Comparison of ENCODE assay signal across 1 cellular context in the genomic region with DNA sequence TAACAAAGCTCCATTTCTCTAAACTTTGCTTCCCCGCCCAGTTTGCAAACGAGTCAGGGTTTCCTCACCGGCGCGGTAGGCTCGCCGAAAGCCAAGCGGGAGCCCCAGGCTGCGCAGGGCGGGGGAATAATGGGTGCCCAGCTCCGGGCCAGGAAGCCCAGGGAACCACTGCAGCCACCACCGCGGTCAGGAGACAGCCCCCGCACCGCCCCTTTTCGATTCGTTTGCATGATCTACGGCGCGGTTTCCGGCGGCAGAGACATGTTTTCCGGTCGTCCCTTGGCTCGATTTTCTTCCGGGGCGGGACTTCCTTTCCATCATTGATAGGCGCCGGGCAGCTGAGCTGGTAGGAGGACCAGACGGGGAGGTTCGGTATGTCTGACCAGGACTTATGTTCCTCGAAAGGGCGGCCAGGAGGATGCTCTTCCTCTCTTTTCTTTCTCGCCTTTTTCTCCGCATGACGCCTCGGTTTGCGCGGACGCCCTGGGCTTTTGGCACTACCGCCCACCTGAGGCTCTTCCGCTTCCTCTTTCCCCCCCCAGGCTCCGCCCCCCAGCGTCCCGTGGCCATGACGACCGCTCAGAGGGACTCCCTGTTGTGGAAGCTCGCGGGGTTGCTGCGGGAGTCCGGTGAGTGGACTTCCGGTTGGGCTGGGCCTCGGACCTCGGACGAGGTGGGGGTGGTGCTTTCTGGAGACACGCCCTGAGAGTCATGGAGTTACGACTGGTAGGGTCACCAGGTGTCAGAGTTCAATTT.
A peak's percentile ranks its signal among the peaks of the same experiment; 100 is the strongest.
TF ChIP-seq lines count a peak whose summit lies in the region.

A gene with protein sequence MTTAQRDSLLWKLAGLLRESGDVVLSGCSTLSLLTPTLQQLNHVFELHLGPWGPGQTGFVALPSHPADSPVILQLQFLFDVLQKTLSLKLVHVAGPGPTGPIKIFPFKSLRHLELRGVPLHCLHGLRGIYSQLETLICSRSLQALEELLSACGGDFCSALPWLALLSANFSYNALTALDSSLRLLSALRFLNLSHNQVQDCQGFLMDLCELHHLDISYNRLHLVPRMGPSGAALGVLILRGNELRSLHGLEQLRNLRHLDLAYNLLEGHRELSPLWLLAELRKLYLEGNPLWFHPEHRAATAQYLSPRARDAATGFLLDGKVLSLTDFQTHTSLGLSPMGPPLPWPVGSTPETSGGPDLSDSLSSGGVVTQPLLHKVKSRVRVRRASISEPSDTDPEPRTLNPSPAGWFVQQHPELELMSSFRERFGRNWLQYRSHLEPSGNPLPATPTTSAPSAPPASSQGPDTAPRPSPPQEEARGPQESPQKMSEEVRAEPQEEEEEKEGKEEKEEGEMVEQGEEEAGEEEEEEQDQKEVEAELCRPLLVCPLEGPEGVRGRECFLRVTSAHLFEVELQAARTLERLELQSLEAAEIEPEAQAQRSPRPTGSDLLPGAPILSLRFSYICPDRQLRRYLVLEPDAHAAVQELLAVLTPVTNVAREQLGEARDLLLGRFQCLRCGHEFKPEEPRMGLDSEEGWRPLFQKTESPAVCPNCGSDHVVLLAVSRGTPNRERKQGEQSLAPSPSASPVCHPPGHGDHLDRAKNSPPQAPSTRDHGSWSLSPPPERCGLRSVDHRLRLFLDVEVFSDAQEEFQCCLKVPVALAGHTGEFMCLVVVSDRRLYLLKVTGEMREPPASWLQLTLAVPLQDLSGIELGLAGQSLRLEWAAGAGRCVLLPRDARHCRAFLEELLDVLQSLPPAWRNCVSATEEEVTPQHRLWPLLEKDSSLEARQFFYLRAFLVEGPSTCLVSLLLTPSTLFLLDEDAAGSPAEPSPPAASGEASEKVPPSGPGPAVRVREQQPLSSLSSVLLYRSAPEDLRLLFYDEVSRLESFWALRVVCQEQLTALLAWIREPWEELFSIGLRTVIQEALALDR (plus strand): TSS at position 306 of the 756 bp plus-strand sequence. CDS start 263 bp downstream, at position 569.

TF ChIP-seq in H1, 55 proteins besides CTCF, POLR2A, EP300 and RAD21 (continued from another document):
- TF ChIP-seq SUZ12 (IDR thresholded peaks at IDR 0.05; ENCODE audit: low read length) (no peak), CHD2 (IDR thresholded peaks at IDR 0.05; ENCODE audit: low read length) (peak; percentile 57; the same call in 1 of the 2 replicates), KDM5A (IDR thresholded peaks at IDR 0.05; ENCODE audit: low read length) (peak; percentile 52), GABPA (IDR thresholded peaks at IDR 0.05; ENCODE audit: borderline replicate concordance, insufficient read depth, low read length) (peak; percentile 87), BCL11A (IDR thresholded peaks at IDR 0.05; ENCODE audit: low read depth in 2 of 2, low read length in 2 of 2) (no peak), CTBP2 (IDR thresholded peaks at IDR 0.05; ENCODE audit: borderline replicate concordance, insufficient read depth, insufficient read length, low read length) (no peak)
